8 cellular contexts compared by ENCODE assay signal in genomic region chr2:152743004-152743403, GRCh38. TPM values are rescaled to one million over a fixed set of nuclear protein-coding genes. Genes with fewer than 3 reads are reported as not detected.
DNase-seq lines count a peak whose midpoint lies in the region; TF ChIP-seq lines count a peak whose summit lies in the region.

No MANE protein-coding gene starts in this region.

- no peak overlapping the region for H3K4me2 ChIP-seq in GM23248 (ENCODE audit: unreplicated experiment)

- 80 to 82% methylated on average over 3 of the region's 3 CpGs for WGBS in GM23248 (ENCODE audit: low coverage in 1 of 2, low lambda C conversion rate in 2 of 2, missing lambda C conversion rate in 2 of 2), 2 experiments

- TF ChIP-seq CTCF in GM12864 (IDR thresholded peaks at IDR 0.05; ENCODE audit: low read depth, low read length, missing control alignments) = peak; percentile 56
- peak; percentile 42 for TF ChIP-seq CTCF in colonic mucosa (IDR thresholded peaks at IDR 0.05)
- TF ChIP-seq CTCF in retinal pigment epithelial cell (conservative IDR thresholded peaks at IDR 0.05; ENCODE audit: low read depth, low read length) = peak; percentile 68

- in situ Hi-C loops in GM23248 (cut with MboI) = loop anchor here (25.0 kb wide), 1 partner anchor 769 kb away; no protein-coding TSS in a partner anchor

- H3K36me3 ChIP-seq in GM23248 (ENCODE audit: low read depth) (no peaks in the 10 kb centered on the region), colonic mucosa (no peaks in the 10 kb centered on the region)

- no peaks in the 10 kb centered on the region for H3K9me2 ChIP-seq in GM23248 (ENCODE audit: insufficient read depth)

- H2AFZ ChIP-seq in GM23248 = no peak overlapping the region

- no peaks in the 10 kb centered on the region for H3K9me3 ChIP-seq in GM23248 (ENCODE audit: low read depth)
- H3K9me3 ChIP-seq in colonic mucosa = no peaks in the 10 kb centered on the region

- H3K4me1 ChIP-seq in GM23248 (ENCODE audit: insufficient read depth) (no peaks in the 10 kb centered on the region), colonic mucosa (no peaks in the 10 kb centered on the region)

- no peaks in the 10 kb centered on the region for H4K20me1 ChIP-seq in GM23248 (ENCODE audit: insufficient read depth)

- DNase-seq in GM12864 (ENCODE audit: low read depth) = no peak
- peak; percentile 23 for DNase-seq in GM23248
- DNase-seq in NAMALWA (ENCODE audit: low spot score) = peak; percentile 47
- DNase-seq in colonic mucosa = no peak
- DNase-seq in retinal pigment epithelial cell (ENCODE audit: low read depth) = no peak
- no peak for DNase-seq in stimulated activated CD4-positive, alpha-beta T cell treated with anti-CD3 and anti-CD28 coated beads, Interleukin-4, amount 100 ng/mL, for 24 hours
- no peak for DNase-seq in HCEC 1CT
- no peak for DNase-seq in A172 (ENCODE audit: low spot score)

- H3K27ac ChIP-seq in GM23248 = no peak overlapping the region
- H3K27ac ChIP-seq in colonic mucosa = no peak overlapping the region

- H3K4me3 ChIP-seq in GM12864 (ENCODE audit: low read depth, low read length) (no peak overlapping the region), GM23248 (no peak overlapping the region), colonic mucosa (no peak overlapping the region), retinal pigment epithelial cell (ENCODE audit: low read length) (no peak overlapping the region)

- H3K9ac ChIP-seq in GM23248 (no peak overlapping the region), colonic mucosa (ENCODE audit: low read depth in 2 of 2, low read length in 2 of 2) (no peak overlapping the region)

- H3K27me3 ChIP-seq in GM23248 (replicated peaks; ENCODE audit: insufficient read depth) (no peaks in the 10 kb centered on the region), colonic mucosa (no peaks in the 10 kb centered on the region)

- no peaks in the 10 kb centered on the region for H3F3A ChIP-seq in GM23248 (ENCODE audit: insufficient read depth)

- peaks cover 9% of the 10 kb centered on the region; the same call in 1 of the 2 replicates for H3K79me2 ChIP-seq in GM23248 (ENCODE audit: insufficient read depth)

- intact Hi-C loops in colonic mucosa (cut with DNase I) = loop anchor here (10.0 kb wide), 1 partner anchor 772 kb away; no protein-coding TSS in a partner anchor

RNA-seq across cellular contexts. Expression of gene ARL6IP6, which starts 24.6 kb away (rescaled TPM):
- 20.6 and 30.9 TPM in 2 replicates for total RNA-seq in GM23248 (2014; rRNA removed; shearing (Covaris generic))
- 30.2 and 33.6 TPM in 2 replicates for polyA plus RNA-seq in GM23248 (2016; fragmentation: Nextera tagmentation; extraction: Ambion mirVana)
- 10 to 100 TPM; 15.5 to 21.2 TPM for total RNA-seq in colonic mucosa
- total RNA-seq in A172 (2014; rRNA removed; shearing (Covaris generic)) = 43.2 and 53.3 TPM in 2 replicates

RNA-seq across cellular contexts. Expression of gene PRPF40A, which starts 25.7 kb away (rescaled TPM):
- 72.1 and 86.1 TPM in 2 replicates for total RNA-seq in GM23248 (2014; rRNA removed; shearing (Covaris generic))
- polyA plus RNA-seq in GM23248 (2016; fragmentation: Nextera tagmentation; extraction: Ambion mirVana) = 110 and 112 TPM in 2 replicates
- 100 to 1,000 TPM; 103 to 115 TPM for total RNA-seq in colonic mucosa
- 215 and 290 TPM in 2 replicates for total RNA-seq in A172 (2014; rRNA removed; shearing (Covaris generic))

Comparison
In these comparisons a context has a peak if more than half of its experiments do, and no peak if none do; other contexts are left out.
1. DNase-seq: peak in GM23248 (single experiment) and NAMALWA (single experiment); none in GM12864 (single experiment), colonic mucosa (single experiment), retinal pigment epithelial cell (single experiment), stimulated activated CD4-positive, alpha-beta T cell treated with anti-CD3 and anti-CD28 coated beads, Interleukin-4, amount 100 ng/mL, for 24 hours (single experiment), HCEC 1CT (single experiment) and A172 (single experiment).
2. Peak in every context shown above with its lines, with median percentiles within 50 percentile points of each other: CTCF ChIP-seq.